10 cellular contexts compared by ENCODE assay signal in genomic region chr12:54081053-54081514, GRCh38. TPM values are rescaled to one million over a fixed set of nuclear protein-coding genes. Genes with fewer than 3 reads are reported as not detected.
DNase-seq lines count a peak whose midpoint lies in the region; FAIRE-seq and TF ChIP-seq lines count a peak whose summit lies in the region.
"Not testable (repeated sequence)": the region's sequence is repeated elsewhere in the genome, so short reads cannot be mapped to it uniquely, and the experiment has no call there.
"Had no signal": no experiment of that assay in that cellular context is flagged by ENCODE, and none has a peak within 500 bp of the region (broad histone marks: within the 10 kb centered on the region; RNA-seq: fewer than 3 reads in every experiment).

No MANE protein-coding gene starts in this region.

- H3K9ac ChIP-seq in H1 (replicated peaks in 1 of 4; ENCODE audit: extremely low read depth in 1 of 4, low read depth in 3 of 4, low read length in 3 of 4); smooth muscle cell (ENCODE audit: low read depth): not testable (repeated sequence)
- peak overlapping the region; percentile 34 for H3K9ac ChIP-seq in mucosa of stomach (ENCODE audit: low read length)

- not testable (repeated sequence) for H3K9me3 Mint-ChIP-seq in activated CD4-positive, alpha-beta memory T cell treated with anti-CD3 and anti-CD28 coated beads for 36 hours; activated naive CD4-positive, alpha-beta T cell treated with anti-CD3 and anti-CD28 coated beads, Interleukin-2, amount 50 U/mL, for 24 hours

- DNase-seq in GM06990 (ENCODE audit: extremely low read depth, insufficient read length) (peak; percentile 29), NCI-H748 (lab: John Stamatoyannopoulos, UW; ENCODE audit: unreplicated experiment) (peak; percentile 12)
- DNase-seq in activated CD4-positive, alpha-beta memory T cell treated with anti-CD3 and anti-CD28 coated beads for 36 hours, result peak; percentile 20
- not testable (repeated sequence) for DNase-seq in H1 (ENCODE audit: low read depth in 1 of 2, low spot score in 2 of 2); smooth muscle cell (lab: John Stamatoyannopoulos, UW; ENCODE audit: unreplicated experiment); tibial artery

- H3K4me1 ChIP-seq in H1 (replicated peaks in 1 of 4; ENCODE audit: control insufficient read depth in 3 of 4, insufficient read depth in 4 of 4, low read length in 3 of 4); mucosa of stomach (ENCODE audit: control insufficient read depth, insufficient read depth, low read length); smooth muscle cell (ENCODE audit: low read depth): not testable (repeated sequence)
- peaks cover 0 to 34% (median 0%) of the 10 kb centered on the region in 4 donors for H3K4me1 ChIP-seq in tibial artery

- TF ChIP-seq EP300 in H1 (IDR thresholded peaks at IDR 0.05; ENCODE audit: borderline replicate concordance in 1 of 2, low read depth in 2 of 2, low read length in 2 of 2), result not testable (repeated sequence)

- not testable (repeated sequence) for H3K36me3 Mint-ChIP-seq in activated CD4-positive, alpha-beta memory T cell treated with anti-CD3 and anti-CD28 coated beads for 36 hours; activated naive CD4-positive, alpha-beta T cell treated with anti-CD3 and anti-CD28 coated beads, Interleukin-2, amount 50 U/mL, for 24 hours

- TF ChIP-seq POLR2A in H1 (IDR thresholded peaks at IDR 0.05; ENCODE audit: control extremely low read depth in 1 of 2, low read depth in 2 of 2, low read length in 2 of 2), result not testable (repeated sequence)

- POLR2A ChIA-PET in activated CD4-positive, alpha-beta memory T cell treated with anti-CD3 and anti-CD28 coated beads for 36 hours (lab: Charles Lee); H1 (lab: Charles Lee; ENCODE audit: partially characterized antibody): not testable (repeated sequence)

- H3K4me3 ChIP-seq in GM06990 (replicated peaks; ENCODE audit: low read depth, low read length) (peak overlapping the region; percentile 48), smooth muscle cell (peak overlapping the region; percentile 17), tibial artery (peak overlapping the region; percentile 41 to 45)
- not testable (repeated sequence) for H3K4me3 ChIP-seq in H1 (ENCODE audit: extremely low read depth in 1 of 4, insufficient read depth in 2 of 4, low read depth in 3 of 4, low read length in 4 of 4); mucosa of stomach (ENCODE audit: low read length)

- H2BK5ac ChIP-seq in H1 (ENCODE audit: low read depth, low read length), result not testable (repeated sequence)

- H4K91ac ChIP-seq in H1 (replicated peaks; ENCODE audit: insufficient read length, low read length), result not testable (repeated sequence)

- peak overlapping the region in 1 of 2 experiments; percentile 54; a peak in 1 of 4 replicates for H3K4me2 ChIP-seq in H1 (ENCODE audit: insufficient read depth in 1 of 2, low read depth in 2 of 2, low read length in 2 of 2)
- H3K4me2 ChIP-seq in smooth muscle cell, result peak overlapping the region; percentile 35

- H3K79me1 ChIP-seq in H1 (ENCODE audit: low read depth, low read length), result not testable (repeated sequence)

- CTCF ChIA-PET in activated CD4-positive, alpha-beta memory T cell treated with anti-CD3 and anti-CD28 coated beads for 36 hours (lab: Charles Lee), result not testable (repeated sequence)
- CTCF ChIA-PET in H1 (lab: Charles Lee; ENCODE audit: partially characterized antibody), result interaction anchor here (1.2 to 1.8 kb wide), 2 partner anchors 30 to 49 kb away, joined by 3 to 5 read pairs; no protein-coding TSS in a partner anchor

- not testable (repeated sequence) for TF ChIP-seq RAD21 in H1 (IDR thresholded peaks at IDR 0.05 in 1 of 2, conservative IDR thresholded peaks at IDR 0.05 in 1 of 2; ENCODE audit: low read depth in 2 of 2, low read length in 2 of 2)

- not testable (repeated sequence) for H2BK15ac ChIP-seq in H1 (ENCODE audit: low read length)

- H3K79me2 ChIP-seq in H1 (ENCODE audit: control insufficient read depth in 1 of 2, insufficient read depth in 2 of 2, low read length in 2 of 2); smooth muscle cell (ENCODE audit: low read depth): not testable (repeated sequence)

- not testable (repeated sequence) for TF ChIP-seq CTCF in GM06990 (IDR thresholded peaks at IDR 0.05; ENCODE audit: insufficient read depth, low read length, poor library complexity, severe bottlenecking); H1 (IDR thresholded peaks at IDR 0.05; ENCODE audit: control extremely low read depth in 1 of 3, insufficient read depth in 1 of 3, low read depth in 1 of 3, low read length in 3 of 3); smooth muscle cell (IDR thresholded peaks at IDR 0.05; ENCODE audit: borderline replicate concordance, insufficient read depth, poor library complexity, severe bottlenecking); tibial artery (IDR thresholded peaks at IDR 0.05)

- H3K4me1 Mint-ChIP-seq in activated CD4-positive, alpha-beta memory T cell treated with anti-CD3 and anti-CD28 coated beads for 36 hours (ENCODE audit: low read depth), result peaks cover 20% of the 10 kb centered on the region
- peaks cover 29% of the 10 kb centered on the region for H3K4me1 Mint-ChIP-seq in activated naive CD4-positive, alpha-beta T cell treated with anti-CD3 and anti-CD28 coated beads, Interleukin-2, amount 50 U/mL, for 24 hours

- not testable (repeated sequence) for H3K23me2 ChIP-seq in H1 (ENCODE audit: low read depth, low read length)

- H3K27me3 ChIP-seq in GM06990 (replicated peaks; ENCODE audit: control insufficient read depth, insufficient read depth, low read length); mucosa of stomach (ENCODE audit: control insufficient read depth, insufficient read depth, low read length); tibial artery: not testable (repeated sequence)
- H3K27me3 ChIP-seq in H1 (replicated peaks in 1 of 4; ENCODE audit: control insufficient read depth in 3 of 4, extremely low read depth in 1 of 4, insufficient read depth in 3 of 4, low read length in 3 of 4) (peaks cover 68 to 97% (median 88%) of the 10 kb centered on the region in 4 experiments), smooth muscle cell (ENCODE audit: low read depth) (peaks cover 97% of the 10 kb centered on the region)

- H3K36me3 ChIP-seq in GM06990 (ENCODE audit: control insufficient read depth, insufficient read depth, low read length); H1 (ENCODE audit: control insufficient read depth in 2 of 4, insufficient read depth in 4 of 4, low read length in 3 of 4); mucosa of stomach (ENCODE audit: control insufficient read depth, insufficient read depth, low read length); smooth muscle cell (ENCODE audit: low read depth); tibial artery: not testable (repeated sequence)

- H3K23ac ChIP-seq in H1 (ENCODE audit: insufficient read length), result not testable (repeated sequence)

- H4K5ac ChIP-seq in H1 (ENCODE audit: insufficient read length, low read depth, low read length), result not testable (repeated sequence)

- H2AFZ ChIP-seq in H1 (ENCODE audit: low read length); smooth muscle cell (ENCODE audit: low read depth): not testable (repeated sequence)

- not testable (repeated sequence) for H4K8ac ChIP-seq in H1 (ENCODE audit: extremely low read depth, insufficient read depth, low read length)

- not testable (repeated sequence) for H3K9me3 ChIP-seq in H1 (ENCODE audit: insufficient read depth in 2 of 2, low read depth in 1 of 2, low read length in 1 of 2); mucosa of stomach (ENCODE audit: control insufficient read depth, low read length); smooth muscle cell (replicated peaks; ENCODE audit: low read depth); tibial artery

- H3K4me3 Mint-ChIP-seq in activated CD4-positive, alpha-beta memory T cell treated with anti-CD3 and anti-CD28 coated beads for 36 hours, result peak overlapping the region; percentile 71
- H3K4me3 Mint-ChIP-seq in activated naive CD4-positive, alpha-beta T cell treated with anti-CD3 and anti-CD28 coated beads, Interleukin-2, amount 50 U/mL, for 24 hours, result peak overlapping the region; percentile 90

- not testable (repeated sequence) for H3K14ac ChIP-seq in H1 (ENCODE audit: insufficient read length)

- intact Hi-C loops in activated CD4-positive, alpha-beta memory T cell treated with anti-CD3 and anti-CD28 coated beads for 36 hours (cut with micrococcal nuclease); tibial artery (cut with DNase I; ENCODE audit: low total_unique reads): not testable (repeated sequence)

- peaks cover 14% of the 10 kb centered on the region for H3K27me3 Mint-ChIP-seq in activated CD4-positive, alpha-beta memory T cell treated with anti-CD3 and anti-CD28 coated beads for 36 hours
- not testable (repeated sequence) for H3K27me3 Mint-ChIP-seq in activated naive CD4-positive, alpha-beta T cell treated with anti-CD3 and anti-CD28 coated beads, Interleukin-2, amount 50 U/mL, for 24 hours

- FAIRE-seq in H1 (lab: Jason Lieb, UNC), result not testable (repeated sequence)

- not testable (repeated sequence) for H4K20me1 ChIP-seq in H1 (replicated peaks in 1 of 2; ENCODE audit: control insufficient read depth in 1 of 2, insufficient read depth in 2 of 2, low read length in 2 of 2); smooth muscle cell (ENCODE audit: low read depth)

- H2BK120ac ChIP-seq in H1 (replicated peaks; ENCODE audit: low read depth, low read length), result not testable (repeated sequence)

- not testable (repeated sequence) for H3K4ac ChIP-seq in H1 (replicated peaks; ENCODE audit: insufficient read length, low read depth, low read length)

- not testable (repeated sequence) for H2BK20ac ChIP-seq in H1 (ENCODE audit: low read length)

- not testable (repeated sequence) for H2AK5ac ChIP-seq in H1 (ENCODE audit: low read depth, low read length)

- H3K56ac ChIP-seq in H1 (replicated peaks; ENCODE audit: insufficient read length, low read depth, low read length), result not testable (repeated sequence)

- H3F3A ChIP-seq in smooth muscle cell (ENCODE audit: low read depth), result not testable (repeated sequence)

- H3K27ac Mint-ChIP-seq in activated CD4-positive, alpha-beta memory T cell treated with anti-CD3 and anti-CD28 coated beads for 36 hours, result not testable (repeated sequence)
- H3K27ac Mint-ChIP-seq in activated naive CD4-positive, alpha-beta T cell treated with anti-CD3 and anti-CD28 coated beads, Interleukin-2, amount 50 U/mL, for 24 hours, result peak overlapping the region; percentile 73

- 3% methylated on average over 9 of the region's 16 CpGs; no CpG with 5 or more reads in 1 of the 2 experiments for WGBS in H1 (ENCODE audit: extremely low coverage in 1 of 2, insufficient coverage in 1 of 2, insufficient read length in 1 of 2, insufficient replicate concordance in 2 of 2, low coverage in 1 of 2, low lambda C conversion rate in 2 of 2, missing lambda C conversion rate in 1 of 2), 2 experiments
- 12% methylated on average over 16 of the region's 16 CpGs for WGBS in smooth muscle cell (ENCODE audit: low lambda C conversion rate)

- not testable (repeated sequence) for H2BK12ac ChIP-seq in H1 (ENCODE audit: low read depth, low read length)

- not testable (repeated sequence) for H3K18ac ChIP-seq in H1 (ENCODE audit: extremely low read depth, low read length)

- H3K27ac ChIP-seq in H1 (ENCODE audit: low read depth, low read length); smooth muscle cell (ENCODE audit: low read depth): not testable (repeated sequence)
- peak overlapping the region; percentile 84 to 94 for H3K27ac ChIP-seq in tibial artery

RNA-seq across cellular contexts. Expression of gene HOXC4, which starts 27.4 kb away (rescaled TPM):
- total RNA-seq in activated CD4-positive, alpha-beta memory T cell treated with anti-CD3 and anti-CD28 coated beads for 36 hours, result under 1 TPM in 1 of 2 experiments, not detected in 1; 0.17 TPM
- not detected in 2 replicates for total RNA-seq in H1 (2021; fragmentation: NEBNext Ultra II Directional; extraction: Animal tissue kit (Norgen Biotek cat#: 25700))
- polyA plus RNA-seq in H1 (2011; rRNA removed), result not detected in 2 replicates
- polyA plus RNA-seq in H1 (2011; cell fraction: cytosol; rRNA removed), result not detected
- not detected for polyA plus RNA-seq in H1 (2011; cell fraction: nucleus; rRNA removed)
- polyA plus RNA-seq in H1 (2012, experiment 1 of 2), result not detected in 4 replicates
- not detected for polyA plus RNA-seq in H1 (2012, experiment 2 of 2)
- polyA plus RNA-seq in H1 (2013, experiment 1 of 2), result 0.02 TPM
- 0.02 TPM for polyA plus RNA-seq in H1 (2013, experiment 2 of 2)
- polyA minus RNA-seq in H1 (2011; rRNA and poly(A)+ RNA removed), result not detected in 2 replicates
- polyA minus RNA-seq in H1 (2011; cell fraction: cytosol; rRNA and poly(A)+ RNA removed), result not detected
- not detected for polyA minus RNA-seq in H1 (2011; cell fraction: nucleus; rRNA and poly(A)+ RNA removed)
- 0.49 TPM in 2 replicates for total RNA-seq in smooth muscle cell
- polyA plus RNA-seq in smooth muscle cell, result 1.2 and 1.9 TPM in 2 replicates
- total RNA-seq: lung microvascular endothelial cell, occipital lobe had no signal

RNA-seq across cellular contexts. Expression of gene HOXC5, which starts 48.2 kb away (rescaled TPM):
- not detected for total RNA-seq in activated CD4-positive, alpha-beta memory T cell treated with anti-CD3 and anti-CD28 coated beads for 36 hours
- not detected in 2 replicates for total RNA-seq in H1 (2021; fragmentation: NEBNext Ultra II Directional; extraction: Animal tissue kit (Norgen Biotek cat#: 25700))
- polyA plus RNA-seq in H1 (2011; rRNA removed) (not detected in 2 replicates), smooth muscle cell (0.54 TPM in 1 of 2 replicates, not detected in the other)
- not detected for polyA plus RNA-seq in H1 (2011; cell fraction: cytosol; rRNA removed)
- polyA plus RNA-seq in H1 (2011; cell fraction: nucleus; rRNA removed), result not detected
- not detected in 4 replicates for polyA plus RNA-seq in H1 (2012, experiment 1 of 2)
- not detected for polyA plus RNA-seq in H1 (2012, experiment 2 of 2)
- polyA plus RNA-seq in H1 (2013, experiment 1 of 2), result not detected
- not detected for polyA plus RNA-seq in H1 (2013, experiment 2 of 2)
- not detected in 2 replicates for polyA minus RNA-seq in H1 (2011; rRNA and poly(A)+ RNA removed)
- not detected for polyA minus RNA-seq in H1 (2011; cell fraction: cytosol; rRNA and poly(A)+ RNA removed)
- not detected for polyA minus RNA-seq in H1 (2011; cell fraction: nucleus; rRNA and poly(A)+ RNA removed)
- total RNA-seq in smooth muscle cell, result 1.3 TPM in 1 of 2 replicates, not detected in the other
- total RNA-seq: lung microvascular endothelial cell, occipital lobe had no signal

RNA-seq across cellular contexts. Expression of gene HOXC6, which starts 52.8 kb away (rescaled TPM):
- not detected for total RNA-seq in activated CD4-positive, alpha-beta memory T cell treated with anti-CD3 and anti-CD28 coated beads for 36 hours
- not detected in 2 replicates for total RNA-seq in H1 (2021; fragmentation: NEBNext Ultra II Directional; extraction: Animal tissue kit (Norgen Biotek cat#: 25700))
- polyA plus RNA-seq in H1 (2011; rRNA removed) (not detected in 2 replicates), smooth muscle cell (8.3 and 12.3 TPM in 2 replicates)
- polyA plus RNA-seq in H1 (2011; cell fraction: cytosol; rRNA removed), result not detected
- polyA plus RNA-seq in H1 (2011; cell fraction: nucleus; rRNA removed), result not detected
- polyA plus RNA-seq in H1 (2012, experiment 1 of 2), result not detected in 4 replicates
- not detected for polyA plus RNA-seq in H1 (2012, experiment 2 of 2)
- polyA plus RNA-seq in H1 (2013, experiment 1 of 2), result not detected
- not detected for polyA plus RNA-seq in H1 (2013, experiment 2 of 2)
- not detected in 2 replicates for polyA minus RNA-seq in H1 (2011; rRNA and poly(A)+ RNA removed)
- not detected for polyA minus RNA-seq in H1 (2011; cell fraction: cytosol; rRNA and poly(A)+ RNA removed)
- polyA minus RNA-seq in H1 (2011; cell fraction: nucleus; rRNA and poly(A)+ RNA removed), result not detected
- total RNA-seq in smooth muscle cell, result 3.0 and 3.1 TPM in 2 replicates
- total RNA-seq: lung microvascular endothelial cell, occipital lobe had no signal
